Comparison of ENCODE assay signal across 17 cellular contexts in the genomic region with DNA sequence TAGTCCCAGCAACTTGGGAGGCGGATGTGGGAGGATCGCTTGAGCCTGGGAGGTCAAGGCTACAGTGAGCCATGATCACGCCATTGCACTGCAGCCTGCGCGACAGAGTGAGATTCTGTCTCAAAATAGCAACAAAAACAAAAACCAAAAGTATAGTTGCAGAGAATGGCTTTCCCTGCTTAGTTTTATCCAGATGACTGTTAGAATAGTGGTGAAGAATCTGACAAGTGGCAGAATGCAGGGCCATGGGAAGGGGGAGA. TPM values are rescaled to one million over a fixed set of nuclear protein-coding genes. Genes with fewer than 3 reads are reported as not detected.
DNase-seq lines count a peak whose midpoint lies in the region; ATAC-seq and TF ChIP-seq lines count a peak whose summit lies in the region.
"Had no signal": no experiment of that assay in that cellular context is flagged by ENCODE, and none has a peak within 500 bp of the region (broad histone marks: within the 10 kb centered on the region; RNA-seq: fewer than 3 reads in every experiment).

No MANE protein-coding gene starts in this region.

- no peaks in the 10 kb centered on the region for H4K20me1 ChIP-seq in KMS-11 (ENCODE audit: insufficient read depth)

- H3K9me3 ChIP-seq in HAP-1 = no peaks in the 10 kb centered on the region
- no peaks in the 10 kb centered on the region for H3K9me3 ChIP-seq in effector memory CD4-positive, alpha-beta T cell (ENCODE audit: control insufficient read depth, low read length)
- H3K9me3 ChIP-seq in gastroesophageal sphincter = no peaks in the 10 kb centered on the region
- H3K9me3 ChIP-seq: A549 had no signal

- TF ChIP-seq EP300 in gastroesophageal sphincter (IDR thresholded peaks at IDR 0.05) = no peak

- TF ChIP-seq POLR2A in gastroesophageal sphincter (IDR thresholded peaks at IDR 0.05) = no peak

- H3K36me3 Mint-ChIP-seq in brain = peaks cover 49% of the 10 kb centered on the region
- H3K36me3 Mint-ChIP-seq in progenitor cell of endocrine pancreas (ENCODE audit: insufficient read depth) = peaks cover 6% of the 10 kb centered on the region

- peak overlapping the region; percentile 3; the same call in 1 of the 2 replicates for H3K4me2 ChIP-seq in KMS-11

- no peak overlapping the region for H2AFZ ChIP-seq in KMS-11 (ENCODE audit: low read depth)
- H2AFZ ChIP-seq: GM23248 had no signal

- no peak for TF ChIP-seq CTCF in C4-2B (conservative IDR thresholded peaks at IDR 0.05)
- no peak for TF ChIP-seq CTCF in KMS-11 (conservative IDR thresholded peaks at IDR 0.05; ENCODE audit: low read depth, low read length)
- TF ChIP-seq CTCF in brain (conservative IDR thresholded peaks at IDR 0.05) = no peak
- no peak for TF ChIP-seq CTCF in progenitor cell of endocrine pancreas (IDR thresholded peaks at IDR 0.05; ENCODE audit: unreplicated experiment)
- no peak for TF ChIP-seq CTCF in gastroesophageal sphincter (IDR thresholded peaks at IDR 0.05)

- H3K4me1 ChIP-seq in KMS-11 (ENCODE audit: low read depth, poor library complexity, severe bottlenecking) = peaks cover 58% of the 10 kb centered on the region
- peaks cover 28% of the 10 kb centered on the region for H3K4me1 ChIP-seq in HAP-1
- no peaks in the 10 kb centered on the region for H3K4me1 ChIP-seq in effector memory CD4-positive, alpha-beta T cell (ENCODE audit: control insufficient read depth, insufficient read depth, low read length, poor library complexity, severe bottlenecking)
- H3K4me1 ChIP-seq in gastroesophageal sphincter = peaks cover 0 to 9% (median 0%) of the 10 kb centered on the region in 3 donors

- H3K4me3 Mint-ChIP-seq in brain = no peak overlapping the region
- H3K4me3 Mint-ChIP-seq in progenitor cell of endocrine pancreas (ENCODE audit: low read depth) = no peak overlapping the region
- H3K4me3 Mint-ChIP-seq: IgD-negative memory B cell had no signal

- in situ Hi-C loops in HAP-1 (cut with MboI; ENCODE audit: low sequenced_read_pairs) = no loop called here

- WGBS in gastroesophageal sphincter (ENCODE audit: low coverage in 1 of 2), 2 donors = 89 to 94% methylated on average over 5 of the region's 5 CpGs

- H3K27me3 Mint-ChIP-seq in brain = no peaks in the 10 kb centered on the region
- H3K27me3 Mint-ChIP-seq in progenitor cell of endocrine pancreas = no peaks in the 10 kb centered on the region
- H3K27me3 Mint-ChIP-seq: IgD-negative memory B cell had no signal

- H3K9ac ChIP-seq in KMS-11 = no peak overlapping the region
- H3K9ac ChIP-seq: GM23248 had no signal

- H3K27ac Mint-ChIP-seq in brain = peak overlapping the region in 4 of 5 experiments; percentile 7 to 84 (median 52)
- H3K27ac Mint-ChIP-seq in progenitor cell of endocrine pancreas = peak overlapping the region; percentile 89
- H3K27ac Mint-ChIP-seq: IgD-negative memory B cell had no signal

- DNase-seq in progenitor cell of endocrine pancreas (ENCODE audit: low spot score, unreplicated experiment) (no peak), HAP-1 (ENCODE audit: low spot score in 2 of 2) (no peak), pons (ENCODE audit: low spot score) (no peak)
- no peak for DNase-seq in effector memory CD4-positive, alpha-beta T cell
- DNase-seq: GDM1, GM23248, MV-4-11, NCI-H1436, NCI-H2081, NCI-H2227 treated with DMSO at 0.1 percent for 48 hours, NCI-H526 had no signal

- H3K4me3 ChIP-seq in KMS-11 (IDR thresholded peaks at IDR 0.05; ENCODE audit: insufficient read depth, low read depth, low read length) = no peak overlapping the region
- no peak overlapping the region for H3K4me3 ChIP-seq in HAP-1
- no peak overlapping the region for H3K4me3 ChIP-seq in effector memory CD4-positive, alpha-beta T cell (ENCODE audit: insufficient read depth, low read depth, low read length, poor library complexity, severe bottlenecking)
- H3K4me3 ChIP-seq in gastroesophageal sphincter = no peak overlapping the region
- H3K4me3 ChIP-seq: A549, GM23248 had no signal

- H3K27me3 ChIP-seq in KMS-11 (ENCODE audit: insufficient read depth, low read depth) (no peaks in the 10 kb centered on the region), HAP-1 (ENCODE audit: low read depth) (no peaks in the 10 kb centered on the region), gastroesophageal sphincter (no peaks in the 10 kb centered on the region)
- H3K27me3 ChIP-seq in effector memory CD4-positive, alpha-beta T cell (replicated peaks; ENCODE audit: control insufficient read depth, insufficient read depth, low read length, poor library complexity, severe bottlenecking) = no peaks in the 10 kb centered on the region

- H3K27ac ChIP-seq in C4-2B (peak overlapping the region; percentile 30), KMS-11 (no peak overlapping the region), gastroesophageal sphincter (peak overlapping the region in 2 of 4 donors; percentile 5)
- H3K27ac ChIP-seq in effector memory CD4-positive, alpha-beta T cell (ENCODE audit: insufficient read depth, low read length, poor library complexity, severe bottlenecking) = no peak overlapping the region
- H3K27ac ChIP-seq: A549, GM23248 had no signal

- ATAC-seq in gastroesophageal sphincter = no peak
- ATAC-seq: A549 had no signal

- H3K4me1 Mint-ChIP-seq in brain (peaks cover 73% of the 10 kb centered on the region), progenitor cell of endocrine pancreas (ENCODE audit: low read depth) (peaks cover 54% of the 10 kb centered on the region)

- H3K9me3 Mint-ChIP-seq in brain (peaks cover 0 to 13% (median 0%) of the 10 kb centered on the region in 5 experiments), progenitor cell of endocrine pancreas (ENCODE audit: low read depth) (no peaks in the 10 kb centered on the region)
- H3K9me3 Mint-ChIP-seq: IgD-negative memory B cell had no signal

- H3K79me2 ChIP-seq in KMS-11 (ENCODE audit: insufficient read depth, low read depth) = no peaks in the 10 kb centered on the region

- no peaks in the 10 kb centered on the region for H3K36me3 ChIP-seq in KMS-11 (ENCODE audit: insufficient read depth)
- H3K36me3 ChIP-seq in HAP-1 (replicated peaks) = no peaks in the 10 kb centered on the region
- no peaks in the 10 kb centered on the region for H3K36me3 ChIP-seq in effector memory CD4-positive, alpha-beta T cell (ENCODE audit: control insufficient read depth, insufficient read depth, low read length)
- peaks cover 0 to 4% of the 10 kb centered on the region in 2 donors for H3K36me3 ChIP-seq in gastroesophageal sphincter

RNA-seq across cellular contexts. Expression of a gene that starts 53.8 kb away (rescaled TPM):
- 38.5 TPM for polyA plus RNA-seq in brain (ENCODE audit: insufficient read depth, low read depth, low replicate concordance)
- total RNA-seq in progenitor cell of endocrine pancreas = 152 and 162 TPM in 2 replicates
- total RNA-seq in gastroesophageal sphincter = 10 to 100 TPM; 37.0 to 50.9 (median 43.0) TPM
